In the genomic region with DNA sequence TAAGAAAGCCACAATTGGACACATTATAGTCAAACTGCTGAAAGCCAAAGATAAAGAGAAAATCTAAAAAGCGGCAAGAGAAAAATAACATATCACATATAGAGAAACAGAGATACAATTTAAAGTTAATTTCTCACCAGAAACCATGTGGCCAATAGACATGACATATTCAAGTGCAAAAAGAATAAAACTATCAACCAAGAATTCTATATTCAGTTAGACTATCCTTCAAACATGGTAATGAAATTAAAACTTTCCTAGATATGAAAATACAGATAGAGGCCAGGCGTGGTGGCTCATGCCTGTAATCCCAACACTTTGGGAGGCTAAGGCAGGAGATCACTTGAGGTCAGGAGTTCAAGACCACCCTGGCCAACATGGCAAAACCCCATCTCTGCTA, we compare ENCODE assay signal across 8 cellular contexts.
"Had no signal": no experiment of that assay in that cellular context is flagged by ENCODE, and none has a peak within 500 bp of the region (broad histone marks: within the 10 kb centered on the region; RNA-seq: fewer than 3 reads in every experiment).

No MANE protein-coding gene starts in this region.

- DNase-seq: GDM1, GF-D8 had no signal

- FAIRE-seq: G401.6, GM12878, GM12891, GM12892, GM18507, GM19239 had no signal

- ATAC-seq: GM12878 had no signal

- H3K4me3 ChIP-seq: GM12878 had no signal
